8 cellular contexts compared by ENCODE assay signal in the genomic region with DNA sequence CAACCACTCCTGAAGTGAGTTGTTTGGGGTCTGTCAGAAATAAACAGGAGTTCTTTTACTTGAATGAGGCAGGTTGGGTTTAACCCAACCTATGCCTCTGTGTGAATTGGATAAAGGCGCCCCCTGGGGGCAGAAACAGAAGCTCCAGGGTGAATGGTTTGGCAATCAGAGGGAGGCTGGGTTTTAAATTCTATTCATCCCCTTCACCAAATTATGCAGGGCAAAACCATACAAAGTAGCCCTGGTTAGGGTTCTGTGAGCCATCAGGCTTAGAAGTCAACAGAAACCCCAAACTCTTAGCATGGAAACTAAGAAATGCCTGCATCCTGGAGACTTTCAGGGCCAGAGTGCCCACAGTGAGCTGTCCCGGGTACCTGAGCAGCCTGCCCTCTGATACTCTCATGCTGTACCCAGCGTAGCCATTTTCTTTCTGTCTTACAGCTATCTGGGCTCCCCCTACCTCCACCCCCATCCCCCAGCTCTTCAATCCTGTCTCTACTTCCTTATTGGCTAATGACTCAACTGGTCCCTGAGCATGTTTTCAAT.
DNase-seq lines count a peak whose midpoint lies in the region; ATAC-seq and TF ChIP-seq lines count a peak whose summit lies in the region.

No MANE protein-coding gene starts in this region.

- H3K79me1 ChIP-seq in mesendoderm (ENCODE audit: low read length), result no peaks in the 10 kb centered on the region

- H3K56ac ChIP-seq in mesendoderm (ENCODE audit: low read length), result no peak overlapping the region

- no peak for DNase-seq in AG09319 (ENCODE audit: extremely low read depth, low read depth)
- DNase-seq in GM19238 (ENCODE audit: insufficient read length, low spot score), result peak; percentile 6
- peak; percentile 1 for DNase-seq in HS-27A (ENCODE audit: low read depth)
- peak; percentile 40 to 66 (median 42) for DNase-seq in activated CD4-positive, CD25-positive, alpha-beta regulatory T cell (lab: John Stamatoyannopoulos, UW)
- DNase-seq in central memory CD8-positive, alpha-beta T cell (ENCODE audit: low spot score in 2 of 2), result peak; percentile 23 to 44
- DNase-seq in mesendoderm, result peak; percentile 67
- peak; percentile 47 to 83 for DNase-seq in stimulated activated effector memory CD8-positive, alpha-beta T cell treated with anti-CD3 and anti-CD28 coated beads, Interleukin-12 subunit alpha, Interleukin-12 subunit beta, amount 100 ng/mL, for 72 hours (ENCODE audit: low spot score in 2 of 2)
- no peak for DNase-seq in GF-D8 (lab: John Stamatoyannopoulos, UW)

- H3K9me3 Mint-ChIP-seq in central memory CD8-positive, alpha-beta T cell, result no peaks in the 10 kb centered on the region
- no peaks in the 10 kb centered on the region for H3K9me3 Mint-ChIP-seq in stimulated activated effector memory CD8-positive, alpha-beta T cell treated with anti-CD3 and anti-CD28 coated beads, Interleukin-12 subunit alpha, Interleukin-12 subunit beta, amount 100 ng/mL, for 72 hours

- H4K5ac ChIP-seq in mesendoderm (ENCODE audit: low read length), result no peak overlapping the region

- peak; percentile 49 for TF ChIP-seq CTCF in AG09319 (IDR thresholded peaks at IDR 0.05; ENCODE audit: low read depth, low read length)

- no peak overlapping the region for H3K4me3 ChIP-seq in mesendoderm (ENCODE audit: low read length)

- H4K8ac ChIP-seq in mesendoderm (ENCODE audit: low read depth, low read length), result no peak overlapping the region

- no peak overlapping the region for H2AK5ac ChIP-seq in mesendoderm (ENCODE audit: low read length)

- no peak overlapping the region for H2BK15ac ChIP-seq in mesendoderm (replicated peaks; ENCODE audit: low read depth)

- ATAC-seq in central memory CD8-positive, alpha-beta T cell (replicated peaks; ENCODE audit: extremely low read depth, poor library complexity, severe bottlenecking), result peak; percentile 67
- peak; percentile 85 for ATAC-seq in stimulated activated effector memory CD8-positive, alpha-beta T cell treated with anti-CD3 and anti-CD28 coated beads, Interleukin-12 subunit alpha, Interleukin-12 subunit beta, amount 100 ng/mL, for 72 hours

- no peak overlapping the region for H3K23ac ChIP-seq in mesendoderm (ENCODE audit: low read length)

- H3K18ac ChIP-seq in mesendoderm (ENCODE audit: low read length), result no peak overlapping the region

- H2BK120ac ChIP-seq in mesendoderm (ENCODE audit: low read depth, low read length), result no peak overlapping the region

- H3K27me3 ChIP-seq in mesendoderm (ENCODE audit: insufficient read depth, low read length, poor library complexity), result no peaks in the 10 kb centered on the region

- no peaks in the 10 kb centered on the region for H3K4me1 ChIP-seq in mesendoderm (ENCODE audit: control insufficient read depth, low read depth, low read length)

- no CpG with 5 or more reads among the region's 3 CpGs for WGBS in mesendoderm (ENCODE audit: extremely low coverage, insufficient coverage, low lambda C conversion rate)

- no peak overlapping the region for H3K4me2 ChIP-seq in mesendoderm (ENCODE audit: low read length)

- no peak overlapping the region for H3K9ac ChIP-seq in mesendoderm (ENCODE audit: low read length)

- H3K27ac Mint-ChIP-seq in central memory CD8-positive, alpha-beta T cell (ENCODE audit: low read depth), result no peak overlapping the region
- no peak overlapping the region for H3K27ac Mint-ChIP-seq in stimulated activated effector memory CD8-positive, alpha-beta T cell treated with anti-CD3 and anti-CD28 coated beads, Interleukin-12 subunit alpha, Interleukin-12 subunit beta, amount 100 ng/mL, for 72 hours

- H3K36me3 ChIP-seq in mesendoderm (ENCODE audit: control insufficient read depth, insufficient read depth, low read length), result no peaks in the 10 kb centered on the region

- H3K36me3 Mint-ChIP-seq in central memory CD8-positive, alpha-beta T cell (ENCODE audit: insufficient read depth), result no peaks in the 10 kb centered on the region
- H3K36me3 Mint-ChIP-seq in stimulated activated effector memory CD8-positive, alpha-beta T cell treated with anti-CD3 and anti-CD28 coated beads, Interleukin-12 subunit alpha, Interleukin-12 subunit beta, amount 100 ng/mL, for 72 hours, result no peaks in the 10 kb centered on the region

- no peaks in the 10 kb centered on the region for H3K4me1 Mint-ChIP-seq in central memory CD8-positive, alpha-beta T cell
- no peaks in the 10 kb centered on the region for H3K4me1 Mint-ChIP-seq in stimulated activated effector memory CD8-positive, alpha-beta T cell treated with anti-CD3 and anti-CD28 coated beads, Interleukin-12 subunit alpha, Interleukin-12 subunit beta, amount 100 ng/mL, for 72 hours

- H3K4ac ChIP-seq in mesendoderm (ENCODE audit: low read depth, low read length), result no peak overlapping the region

- no peak overlapping the region for H3K27ac ChIP-seq in mesendoderm (ENCODE audit: low read depth, low read length)

- H3K4me3 Mint-ChIP-seq in central memory CD8-positive, alpha-beta T cell, result no peak overlapping the region
- H3K4me3 Mint-ChIP-seq in stimulated activated effector memory CD8-positive, alpha-beta T cell treated with anti-CD3 and anti-CD28 coated beads, Interleukin-12 subunit alpha, Interleukin-12 subunit beta, amount 100 ng/mL, for 72 hours, result no peak overlapping the region

- H2BK5ac ChIP-seq in mesendoderm (ENCODE audit: low read length), result no peak overlapping the region

- H3K27me3 Mint-ChIP-seq in central memory CD8-positive, alpha-beta T cell, result peaks cover 36% of the 10 kb centered on the region

- no peaks in the 10 kb centered on the region for H3K79me2 ChIP-seq in mesendoderm (ENCODE audit: control insufficient read depth, insufficient read depth, low read length)

Comparison
In these comparisons a context has a peak if more than half of its experiments do, and no peak if none do; other contexts are left out.
1. DNase-seq: peak in GM19238 (single experiment), HS-27A (single experiment), activated CD4-positive, CD25-positive, alpha-beta regulatory T cell (4 of 4), central memory CD8-positive, alpha-beta T cell (2 of 2), mesendoderm (single experiment) and stimulated activated effector memory CD8-positive, alpha-beta T cell treated with anti-CD3 and anti-CD28 coated beads, Interleukin-12 subunit alpha, Interleukin-12 subunit beta, amount 100 ng/mL, for 72 hours (2 of 2); none in AG09319 (single experiment) and GF-D8 (single experiment).